ENCODE assay signal across 21 cellular contexts in the genomic region with DNA sequence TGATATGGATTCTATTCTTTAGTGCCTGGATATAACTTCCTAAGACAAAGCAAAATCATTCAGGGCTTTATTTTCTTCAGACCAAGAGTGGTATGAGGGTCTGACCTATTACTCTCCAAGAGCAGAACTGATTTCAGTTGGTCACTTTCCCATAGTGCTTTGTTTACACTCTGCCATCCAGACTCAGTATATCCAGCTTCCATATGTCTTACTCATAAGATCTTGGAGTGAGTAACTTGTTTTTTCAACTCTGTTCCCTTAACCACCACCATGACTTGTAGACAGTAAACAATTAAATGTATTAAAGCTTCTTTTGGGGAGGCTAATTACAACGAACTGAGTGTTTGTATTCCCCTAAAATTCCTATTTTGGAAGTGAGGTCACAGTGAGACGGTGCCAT.
DNase-seq lines count a peak whose midpoint lies in the region; ATAC-seq, FAIRE-seq and TF ChIP-seq lines count a peak whose summit lies in the region.
"Had no signal": no experiment of that assay in that cellular context is flagged by ENCODE, and none has a peak within 500 bp of the region (broad histone marks: within the 10 kb centered on the region; RNA-seq: fewer than 3 reads in every experiment).

No MANE protein-coding gene starts in this region.

- H3K4me3 ChIP-seq in skeletal muscle cell (ENCODE audit: low read depth, low read length): no peak overlapping the region
- H3K4me3 ChIP-seq: ascending aorta, esophagus squamous epithelium, K562, transverse colon had no signal

- FAIRE-seq in HTR-8/SVneo (lab: Jason Lieb, UNC): no peak
- FAIRE-seq: K562 had no signal

- ATAC-seq in HG03378 (IDR thresholded peaks at IDR 0.05; ENCODE audit: unreplicated experiment): no peak
- ATAC-seq: activated CD8-positive, alpha-beta memory T cell treated with anti-CD3 and anti-CD28 coated beads, Interleukin-2, amount 10 ng/mL, durations not matched to agents 7 days and 5 days; K562 had no signal

- TF ChIP-seq CTCF in GM13976 (IDR thresholded peaks at IDR 0.05; ENCODE audit: borderline replicate concordance, control extremely low read depth, extremely low read depth, insufficient read depth, missing control alignments): no peak

- DNase-seq in ELR (ENCODE audit: low read depth) (peak; percentile 87), RPMI7951 (ENCODE audit: low read depth) (peak; percentile 60), fibroblast of gingiva (ENCODE audit: low read depth) (peak; percentile 9), skeletal muscle cell (ENCODE audit: low read depth) (peak; percentile 41), GM13976 (ENCODE audit: low spot score) (no peak), NCI-H2171 (lab: John Stamatoyannopoulos, UW) (no peak), HTR-8/SVneo (ENCODE audit: insufficient read length, low spot score) (no peak)
- DNase-seq: activated CD4-positive, CD25-positive, alpha-beta regulatory T cell treated with anti-CD3 and anti-CD28 coated beads, Interleukin-2, amount 50 U/mL, for 72 hours; activated CD8-positive, alpha-beta memory T cell treated with anti-CD3 and anti-CD28 coated beads, Interleukin-2, amount 10 ng/mL, durations not matched to agents 7 days and 5 days; activated gamma-delta T cell; DMS79 treated with DMSO at 0.1 percent for 48 hours; esophagus squamous epithelium; NCI-H1105 treated with DMSO at 0.1 percent for 48 hours; NK-92 treated with Interleukin-12 subunit alpha and Interleukin-12 subunit beta, amount 100 ng/mL, for 24 hours; SHP77; stimulated activated CD4-positive, alpha-beta T cell treated with anti-CD3 and anti-CD28 coated beads, Interleukin-12 subunit alpha, Interleukin-12 subunit beta, amount 100 ng/mL, for 4 hours; stimulated activated naive CD4-positive, alpha-beta T cell treated with Interleukin-2 at 50 U/mL for 16 hours; transverse colon had no signal

- in situ Hi-C loops in GM13976 (cut with MboI; ENCODE audit: low sequenced_read_pairs, unreplicated experiment): loop anchor here (10.0 kb wide), 1 partner anchor 143 kb away; no protein-coding TSS in a partner anchor

Comparison
In these comparisons a context has a peak if more than half of its experiments do, and no peak if none do; other contexts are left out.
1. DNase-seq: peak in ELR (single experiment), RPMI7951 (single experiment), fibroblast of gingiva (single experiment) and skeletal muscle cell (single experiment); none in GM13976 (single experiment), NCI-H2171 (single experiment) and HTR-8/SVneo (single experiment).